ENCODE assay signal across 23 cellular contexts in the genomic region with DNA sequence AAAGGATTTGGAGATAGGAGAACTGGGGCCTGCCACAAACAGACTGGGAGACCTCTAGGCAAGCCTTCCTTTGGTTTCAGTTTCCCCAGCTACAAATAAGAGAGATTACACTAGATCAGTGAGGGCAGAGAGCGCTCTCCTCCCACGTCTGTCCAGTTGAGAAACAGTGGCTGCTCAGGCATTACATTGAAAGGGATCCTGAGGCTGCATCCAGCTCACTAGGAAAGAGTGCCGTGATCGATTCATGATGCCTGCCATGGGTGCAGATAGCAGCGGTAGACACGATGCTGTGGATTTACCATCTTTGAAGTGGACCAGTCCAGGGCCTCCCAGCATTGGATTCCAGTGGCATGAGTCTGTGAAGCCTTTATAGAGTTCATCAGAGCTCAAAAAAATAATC.
DNase-seq lines count a peak whose midpoint lies in the region; TF ChIP-seq lines count a peak whose summit lies in the region.
"Had no signal": no experiment of that assay in that cellular context is flagged by ENCODE, and none has a peak within 500 bp of the region (broad histone marks: within the 10 kb centered on the region; RNA-seq: fewer than 3 reads in every experiment).

No MANE protein-coding gene starts in this region.

- DNase-seq in MV-4-11 (lab: John Stamatoyannopoulos, UW) (peak; percentile 31), SK-MEL-5 (ENCODE audit: low read depth, low spot score) (peak; percentile 1), fibroblast of pulmonary artery (ENCODE audit: low read depth) (peak; percentile 16), vagina (ENCODE audit: extremely low spot score in 2 of 2) (peak; percentile 49 to 76), MCF 10A (ENCODE audit: unreplicated experiment) (no peak), T-helper 1 cell (no peak)
- DNase-seq in stimulated activated CD8-positive, alpha-beta memory T cell treated with anti-CD3 and anti-CD28 coated beads, Interleukin-4, amount 100 ng/mL, for 48 hours = no peak
- DNase-seq: BE2C; DMS53; GM23248; H7; IMR-90; NCI-H1092 treated with DMSO at 0.1 percent for 48 hours; NCI-H1436; NCI-H187; NCI-H2081 treated with DMSO at 0.1 percent for 48 hours; NCI-H2171; NCI-H226; NCI-H510A; NK-92 treated with Interleukin-12 subunit alpha and Interleukin-12 subunit beta, amount 100 ng/mL, for 24 hours; PC-9; SJCRH30 had no signal

- H3K27me3 ChIP-seq in vagina = no peaks in the 10 kb centered on the region
- H3K27me3 ChIP-seq: BE2C had no signal

- no peak overlapping the region for H3K27ac Mint-ChIP-seq in MCF 10A (ENCODE audit: low read depth, unreplicated experiment)

- no peaks in the 10 kb centered on the region for H3K9me3 ChIP-seq in vagina
- H3K9me3 ChIP-seq: BE2C, SJCRH30 had no signal

- H3K27me3 Mint-ChIP-seq in MCF 10A (ENCODE audit: insufficient read depth, unreplicated experiment) = peaks cover 17% of the 10 kb centered on the region

- H3K36me3 ChIP-seq in vagina = no peaks in the 10 kb centered on the region
- H3K36me3 ChIP-seq: BE2C, SJCRH30 had no signal

- POLR2A ChIA-PET in MCF 10A (lab: Yijun Ruan, JAX) = no interaction called here

- BruUV-seq in MCF 10A (replicated peaks; lab: Mats Ljungman, UMichigan) = no TSS peak

- TF ChIP-seq CTCF in fibroblast of pulmonary artery (IDR thresholded peaks at IDR 0.05; ENCODE audit: low read length, missing control alignments) = no peak
- TF ChIP-seq CTCF in vagina (IDR thresholded peaks at IDR 0.05) = no peak
- TF ChIP-seq CTCF in MCF 10A (IDR thresholded peaks at IDR 0.05; ENCODE audit: unreplicated experiment) = no peak

- no peaks in the 10 kb centered on the region for H3K4me1 ChIP-seq in vagina
- H3K4me1 ChIP-seq: BE2C, SJCRH30 had no signal

- H3K4me3 Mint-ChIP-seq in MCF 10A (ENCODE audit: unreplicated experiment) = no peak overlapping the region

- no peak for TF ChIP-seq POLR2A in vagina (IDR thresholded peaks at IDR 0.05)

- in situ Hi-C loops in SK-MEL-5 (cut with HindIII; ENCODE audit: low pct_unique_long_range_greater_than_20kb, low sequenced_read_pairs) = no loop called here

- H3K27ac ChIP-seq in vagina = no peak overlapping the region
- H3K27ac ChIP-seq: GM23248, KMS-11, PC-9, SJCRH30 had no signal

- H3K9me3 Mint-ChIP-seq in MCF 10A (ENCODE audit: unreplicated experiment) = no peaks in the 10 kb centered on the region

- H3K36me3 Mint-ChIP-seq in MCF 10A (ENCODE audit: insufficient read depth, unreplicated experiment) = no peaks in the 10 kb centered on the region

- H3K4me3 ChIP-seq in fibroblast of pulmonary artery (replicated peaks; ENCODE audit: low read depth, low read length) = no peak overlapping the region
- no peak overlapping the region for H3K4me3 ChIP-seq in vagina
- H3K4me3 ChIP-seq: GM23248, PC-9, SJCRH30 had no signal

- CTCF ChIA-PET in MCF 10A (lab: Yijun Ruan, JAX) = no interaction called here

- H3K4me1 Mint-ChIP-seq in MCF 10A (ENCODE audit: insufficient read depth, unreplicated experiment) = no peaks in the 10 kb centered on the region

- intact Hi-C loops in vagina (cut with DNase I) = loop anchor here (5.0 kb wide), 1 partner anchor 543 kb away; no protein-coding TSS in a partner anchor
- intact Hi-C loops in MCF 10A (cut with micrococcal nuclease) = no loop called here

Comparison
In these comparisons a context has a peak if more than half of its experiments do, and no peak if none do; other contexts are left out.
1. DNase-seq: peak in MV-4-11 (single experiment), SK-MEL-5 (single experiment), fibroblast of pulmonary artery (single experiment) and vagina (2 of 2); none in MCF 10A (single experiment), stimulated activated CD8-positive, alpha-beta memory T cell treated with anti-CD3 and anti-CD28 coated beads, Interleukin-4, amount 100 ng/mL, for 48 hours (single experiment) and T-helper 1 cell (0 of 5).